ENCODE assay signal across 27 cellular contexts in the genomic region with DNA sequence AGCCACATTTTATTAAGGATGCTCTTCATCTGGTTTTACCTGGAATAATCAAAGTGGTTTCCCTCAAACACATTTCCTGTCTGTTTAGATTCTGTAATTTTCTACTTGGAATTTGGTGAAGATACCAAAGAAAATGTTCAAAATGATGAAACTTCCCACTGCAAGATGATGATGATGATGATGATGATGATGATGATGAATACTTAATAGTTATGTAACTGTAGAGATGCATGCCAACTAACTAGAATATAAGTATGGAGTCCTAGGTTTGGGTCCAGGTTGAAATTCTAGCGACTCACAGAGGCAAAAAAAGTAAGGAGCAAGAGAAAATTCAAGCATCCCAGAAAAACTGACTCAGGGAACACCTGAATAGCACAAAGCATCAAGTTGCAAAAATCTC.
"Had no signal": no experiment of that assay in that cellular context is flagged by ENCODE, and none has a peak within 500 bp of the region (broad histone marks: within the 10 kb centered on the region; RNA-seq: fewer than 3 reads in every experiment).

No MANE protein-coding gene starts in this region.

- ATAC-seq: stimulated activated effector memory CD8-positive, alpha-beta T cell treated with anti-CD3 and anti-CD28 coated beads, Interleukin-12 subunit alpha, Interleukin-12 subunit beta, amount 100 ng/mL, for 72 hours; stimulated activated memory B cell treated with anti-CD40 and anti-IgM and Interleukin-4, amounts not matched to agents 10 μg/mL and 1 μg/mL and 100 μg/mL, for 72 hours; stimulated activated naive B cell treated with anti-CD40 and anti-IgM and Interleukin-4, amounts not matched to agents 10 μg/mL and 1 μg/mL and 100 μg/mL, for 72 hours; stimulated activated naive CD8-positive, alpha-beta T cell treated with anti-CD3 and anti-CD28 coated beads, Interleukin-15, amount 100 ng/mL, for 72 hours; stimulated activated naive CD8-positive, alpha-beta T cell treated with anti-CD3 and anti-CD28 coated beads, Interleukin-15, Interleukin-2, amounts not matched to agents 100 U/mL and 50 U/mL, for 24 hours; upper lobe of right lung had no signal

- FAIRE-seq: urothelium cell line had no signal

- H3K9me3 ChIP-seq: stomach, suprapubic skin, testis, thoracic aorta, thyroid gland, tibial artery, tibial nerve, transverse colon, upper lobe of left lung, upper lobe of right lung, uterus, vagina had no signal

- H3K4me1 ChIP-seq: stomach, suprapubic skin, testis, tibial artery, tibial nerve, transverse colon, upper lobe of left lung, upper lobe of right lung, uterus, vagina had no signal

- H3K27me3 ChIP-seq: stomach, testis, thyroid gland, tibial artery, tibial nerve, transverse colon, upper lobe of left lung, upper lobe of right lung, uterus, vagina had no signal

- H3K27ac ChIP-seq: stomach, suprapubic skin, testis, thoracic aorta, thyroid gland, tibial artery, tibial nerve, transverse colon, upper lobe of left lung, upper lobe of right lung, uterus, vagina had no signal

- DNase-seq: stimulated activated CD4-positive, alpha-beta T cell treated with anti-CD3 and anti-CD28 coated beads, Interleukin-2, amount 100 ng/mL, for 48 hours; stimulated activated CD4-positive, alpha-beta T cell treated with anti-CD3 and anti-CD28 coated beads, Interleukin-4, amount 100 ng/mL, for 1 hour; stimulated activated CD4-positive, alpha-beta T cell treated with anti-CD3 and anti-CD28 coated beads, Interleukin-4, amount 100 ng/mL, for 24 hours; stimulated activated CD4-positive, alpha-beta T cell treated with anti-CD3 and anti-CD28 coated beads, Interleukin-4, amount 100 ng/mL, for 4 hours; stimulated activated CD8-positive, alpha-beta memory T cell treated with anti-CD3 and anti-CD28 coated beads, Interleukin-4, amount 100 ng/mL, for 48 hours; stimulated activated naive B cell treated with anti-CD40 and anti-IgM and Interleukin-4, amounts not matched to agents 10 μg/mL and 1 μg/mL and 100 μg/mL, for 72 hours; stimulated activated naive CD4-positive, alpha-beta T cell; stimulated activated naive CD4-positive, alpha-beta T cell treated with Interleukin-2 at 50 U/mL for 16 hours; stimulated activated naive CD8-positive, alpha-beta T cell treated with anti-CD3 and anti-CD28 coated beads, Interleukin-15, amount 100 ng/mL, for 72 hours; stimulated activated naive CD8-positive, alpha-beta T cell treated with anti-CD3 and anti-CD28 coated beads, Interleukin-15, Interleukin-2, amounts not matched to agents 100 U/mL and 50 U/mL, for 24 hours; stomach; substantia nigra; testis; thyroid gland; tibial artery; transverse colon; trophoblast cell; upper lobe of left lung; upper lobe of right lung; uterus had no signal

- H3K36me3 ChIP-seq: stomach, suprapubic skin, thoracic aorta, thyroid gland, tibial artery, tibial nerve, transverse colon, upper lobe of left lung, upper lobe of right lung, uterus, vagina had no signal

- H3K4me3 ChIP-seq: stomach, suprapubic skin, testis, thoracic aorta, thyroid gland, tibial artery, tibial nerve, transverse colon, upper lobe of left lung, upper lobe of right lung, uterus, vagina had no signal
